In the genomic region with DNA sequence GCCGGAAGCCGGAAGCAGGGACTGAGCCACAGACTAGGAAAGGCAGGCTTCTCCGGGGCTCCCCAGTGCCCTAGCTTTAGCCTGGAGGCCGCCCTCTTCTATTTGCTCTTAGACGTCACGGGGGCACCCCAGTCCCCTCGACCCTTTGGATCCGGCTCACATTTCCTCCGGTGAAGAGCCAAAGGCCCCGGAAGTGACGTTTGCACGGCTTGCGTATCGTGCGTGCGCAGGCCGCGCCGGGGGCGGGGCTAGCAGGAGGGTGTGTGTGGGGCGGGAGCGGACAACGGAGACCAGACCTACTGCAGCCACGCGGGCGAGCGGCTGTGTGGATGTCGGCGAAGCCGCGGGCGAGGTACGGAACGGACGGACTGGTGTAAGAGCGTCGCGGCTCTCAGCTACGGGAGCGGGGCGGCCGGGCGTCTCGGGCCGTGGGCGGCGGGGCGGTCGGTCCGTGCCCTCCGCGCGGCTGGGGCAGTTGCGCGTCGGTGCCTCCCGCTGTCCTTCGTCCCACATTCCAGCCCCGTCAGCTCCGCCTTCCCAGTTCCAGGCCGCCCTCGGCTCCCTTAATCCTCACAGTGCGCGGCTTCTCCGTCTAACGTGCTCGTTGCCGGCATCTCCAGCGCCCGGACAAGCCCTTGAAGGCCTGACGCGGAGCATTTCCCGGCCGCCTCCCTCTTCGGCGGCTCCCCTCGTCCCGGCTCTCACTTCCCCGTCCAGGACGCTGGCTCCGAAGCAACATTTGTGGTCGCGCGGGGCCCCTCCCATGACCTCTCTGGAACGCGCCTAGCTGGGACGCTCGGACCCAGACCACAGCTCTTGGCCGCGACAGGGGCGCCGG, we compare ENCODE assay signal across 8 cellular contexts. TPM values are rescaled to one million over a fixed set of nuclear protein-coding genes. Genes with fewer than 3 reads are reported as not detected.
DNase-seq lines count a peak whose midpoint lies in the region; ATAC-seq and TF ChIP-seq lines count a peak whose summit lies in the region.

No MANE protein-coding gene starts in this region.

- peaks cover 37% of the 10 kb centered on the region for H3K4me1 ChIP-seq in left ventricle myocardium inferior

- H3K36me3 ChIP-seq in left ventricle myocardium inferior: no peaks in the 10 kb centered on the region

- DNase-seq in GM13977 (ENCODE audit: low spot score): peak; percentile 99
- DNase-seq in NCI-H146 (lab: John Stamatoyannopoulos, UW): peak; percentile 98
- peak; percentile 94 to 99 (median 97) for DNase-seq in T-cell
- DNase-seq in amniotic stem cell (lab: John Stamatoyannopoulos, UW): peak; percentile 98
- DNase-seq in left ventricle myocardium inferior: peak; percentile 98
- DNase-seq in progenitor cell of endocrine pancreas (ENCODE audit: low spot score, unreplicated experiment): peak; percentile 97
- DNase-seq in ureter (ENCODE audit: low spot score): peak; percentile 99

- intact Hi-C loops in left ventricle myocardium inferior (cut with micrococcal nuclease): no loop called here

- H3K9me3 Mint-ChIP-seq in T-cell: no peaks in the 10 kb centered on the region
- H3K9me3 Mint-ChIP-seq in progenitor cell of endocrine pancreas (ENCODE audit: low read depth): no peaks in the 10 kb centered on the region

- CTCF ChIA-PET in T-cell (lab: Charles Lee): interaction anchor here in 1 of 2 donors (0.6 to 0.7 kb wide), 2 partner anchors 26 to 85 kb away, joined by 3 to 6 read pairs; a partner anchor contains a TSS

- ATAC-seq in HG02870 (IDR thresholded peaks at IDR 0.05; ENCODE audit: unreplicated experiment) (peak; percentile 91), T-cell (replicated peaks in 1 of 4) (peak; percentile 94 to 96 (median 94))

- H3K27ac Mint-ChIP-seq in T-cell (peak overlapping the region; percentile 93 to 94), progenitor cell of endocrine pancreas (peak overlapping the region; percentile 99)

- in situ Hi-C loops in GM13977 (cut with MboI; ENCODE audit: low pct_unique_long_range_greater_than_20kb, low sequenced_read_pairs, unreplicated experiment): no loop called here

- H3K4me3 ChIP-seq in left ventricle myocardium inferior: peak overlapping the region; percentile 90

- H3K36me3 Mint-ChIP-seq in T-cell (no peaks in the 10 kb centered on the region), progenitor cell of endocrine pancreas (ENCODE audit: insufficient read depth) (peaks cover 5% of the 10 kb centered on the region)

- POLR2A ChIA-PET in T-cell (lab: Charles Lee): interaction anchor here (0.5 to 1.6 kb wide), 11 partner anchors 16 to 650 kb away, joined by 3 to 8 read pairs (median 5); a partner anchor contains a TSS

- H3K4me3 Mint-ChIP-seq in T-cell (peak overlapping the region; percentile 95 to 98 (median 98)), progenitor cell of endocrine pancreas (ENCODE audit: low read depth) (peak overlapping the region; percentile 96)

- peak overlapping the region; percentile 97 for H3K27ac ChIP-seq in left ventricle myocardium inferior (replicated peaks)

- TF ChIP-seq CTCF in GM13977 (IDR thresholded peaks at IDR 0.05; ENCODE audit: extremely low read depth, insufficient read depth, missing control alignments) (no peak), left ventricle myocardium inferior (IDR thresholded peaks at IDR 0.05; ENCODE audit: borderline replicate concordance) (no peak), progenitor cell of endocrine pancreas (IDR thresholded peaks at IDR 0.05; ENCODE audit: unreplicated experiment) (no peak)

- no peaks in the 10 kb centered on the region for H3K27me3 ChIP-seq in left ventricle myocardium inferior (ENCODE audit: low read depth)

- no peaks in the 10 kb centered on the region for H3K9me3 ChIP-seq in left ventricle myocardium inferior (replicated peaks)

- H3K27me3 Mint-ChIP-seq in T-cell (no peaks in the 10 kb centered on the region), progenitor cell of endocrine pancreas (no peaks in the 10 kb centered on the region)

- H3K4me1 Mint-ChIP-seq in T-cell: peaks cover 25 to 35% (median 34%) of the 10 kb centered on the region in 3 donors
- peaks cover 6% of the 10 kb centered on the region for H3K4me1 Mint-ChIP-seq in progenitor cell of endocrine pancreas (ENCODE audit: low read depth)

RNA-seq across cellular contexts. Expression of a gene that starts 25.8 kb away (rescaled TPM):
- total RNA-seq in T-cell (10 to 100 TPM; 23.1 to 44.3 (median 39.3) TPM), left ventricle myocardium inferior (10.8 TPM), progenitor cell of endocrine pancreas (8.5 and 12.3 TPM in 2 replicates), ureter (13.4 TPM)

Comparison
In these comparisons a context has a peak if more than half of its experiments do, and no peak if none do; other contexts are left out.
1. Peak in every context shown above with its lines: DNase-seq, ATAC-seq, H3K4me3 ChIP-seq and H3K27ac ChIP-seq.